ENCODE assay signal across 8 cellular contexts in the genomic region with DNA sequence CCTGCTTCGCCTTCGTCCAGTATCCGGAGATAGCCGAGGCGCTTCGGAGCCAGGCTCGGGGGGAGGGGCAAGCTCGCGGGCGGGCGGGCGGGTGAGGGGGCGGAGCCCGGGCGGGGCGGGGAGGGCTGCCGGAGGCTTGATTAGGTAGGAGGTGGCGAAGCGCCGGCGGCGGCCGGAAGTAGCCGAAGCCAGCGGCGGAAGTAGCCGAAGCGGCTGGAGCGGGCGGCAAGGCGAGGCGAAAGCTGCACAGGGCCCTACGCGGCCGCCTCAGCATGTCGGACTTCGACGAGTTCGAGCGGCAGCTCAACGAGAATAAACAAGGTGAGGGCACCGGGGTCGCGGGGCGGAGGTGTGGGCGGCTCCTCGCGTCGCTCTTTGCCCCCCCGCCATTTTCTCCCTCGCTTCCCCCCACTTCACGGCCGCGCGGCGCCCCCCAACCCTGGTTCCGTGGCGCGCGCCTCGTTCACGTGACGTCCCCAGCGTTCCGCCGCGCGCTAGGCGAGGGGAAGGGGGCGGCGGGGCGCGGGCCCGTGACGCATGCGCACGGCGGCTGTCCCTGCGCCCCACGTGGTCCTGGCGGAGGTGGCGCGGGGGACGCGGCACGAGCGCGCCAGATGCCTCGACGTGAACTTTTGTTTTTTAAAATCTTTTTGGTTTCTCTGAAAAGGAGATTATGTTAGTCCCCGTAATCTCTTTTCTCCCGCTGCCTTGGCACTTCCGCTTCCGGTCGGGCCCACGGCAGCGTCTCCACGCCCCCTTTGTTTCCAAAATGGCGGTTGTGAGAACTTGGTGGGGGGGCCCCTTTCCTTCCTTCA. TPM values are rescaled to one million over a fixed set of nuclear protein-coding genes. Genes with fewer than 3 reads are reported as not detected.
A peak's percentile ranks its signal among the peaks of the same experiment; 100 is the strongest.
DNase-seq lines count a peak whose midpoint lies in the region; ATAC-seq, FAIRE-seq and TF ChIP-seq lines count a peak whose summit lies in the region.

A gene (plus strand): TSS at position 203 of the 815 bp plus-strand sequence. CDS start 70 bp downstream, at position 273.

- H3K4me2 ChIP-seq in fibroblast of lung (ENCODE audit: extremely low read depth, insufficient read depth, low read length), result peak within 1 kb of the TSS; percentile 97

- TF ChIP-seq CTCF in fibroblast of lung (conservative IDR thresholded peaks at IDR 0.05 in 1 of 2, IDR thresholded peaks at IDR 0.05 in 1 of 2; ENCODE audit: low read depth in 1 of 2, low read length in 2 of 2), result no peak

- FAIRE-seq in RCC 7860 (lab: Jason Lieb, UNC), result no peak

- H3K36me3 ChIP-seq in fibroblast of lung (ENCODE audit: control insufficient read depth, insufficient read depth, low read length), result peaks cover 13% of the 10 kb centered on the region

- no peaks in the 10 kb centered on the region for H4K20me1 ChIP-seq in fibroblast of lung (ENCODE audit: control insufficient read depth, extremely low read depth, insufficient read depth, low read length)

- intact Hi-C loops in activated T-helper 1 cell treated with anti-CD3 and anti-CD28 coated beads, Interleukin-12 subunit alpha, Interleukin-12 subunit beta, Interleukin-2, Interleukin-4 antibody, amounts not matched to agents 30 ng/mL and 10 ng/mL and 1 ng/mL, durations not matched to agents 14 hours and 24 hours and 36 hours (cut with micrococcal nuclease), result loop anchor here (1.0 to 10.0 kb wide), 12 partner anchors 20 to 1520 kb away; a partner anchor contains a TSS

- H3K27ac Mint-ChIP-seq in activated T-helper 1 cell treated with anti-CD3 and anti-CD28 coated beads, Interleukin-12 subunit alpha, Interleukin-12 subunit beta, Interleukin-2, Interleukin-4 antibody, amounts not matched to agents 30 ng/mL and 10 ng/mL and 1 ng/mL, durations not matched to agents 14 hours and 24 hours and 36 hours, result peak within 1 kb of the TSS; percentile 99
- peak within 1 kb of the TSS; percentile 97 to 100 (median 99) for H3K27ac Mint-ChIP-seq in naive thymus-derived CD8-positive, alpha-beta T cell

- H3K27ac ChIP-seq in fibroblast of lung (ENCODE audit: insufficient read depth, low read length), result peak within 1 kb of the TSS; percentile 100

- DNase-seq in DMS53 treated with DMSO at 0.1 percent for 48 hours (lab: John Stamatoyannopoulos, UW; ENCODE audit: unreplicated experiment) (peak; percentile 93), RCC 7860 (ENCODE audit: low spot score) (peak; percentile 78), fibroblast of lung (ENCODE audit: low read depth in 2 of 2) (peak; percentile 81 to 94)
- DNase-seq in Jurkat, Clone E6-1 (ENCODE audit: low read depth, low spot score), result peak; percentile 87
- peak; percentile 90 for DNase-seq in activated T-helper 1 cell treated with anti-CD3 and anti-CD28 coated beads, Interleukin-12 subunit alpha, Interleukin-12 subunit beta, Interleukin-2, Interleukin-4 antibody, amounts not matched to agents 30 ng/mL and 10 ng/mL and 1 ng/mL, durations not matched to agents 14 hours and 24 hours and 36 hours (ENCODE audit: low spot score)
- peak; percentile 90 to 99 (median 94) for DNase-seq in naive thymus-derived CD8-positive, alpha-beta T cell
- DNase-seq in stimulated activated naive CD4-positive, alpha-beta T cell (lab: John Stamatoyannopoulos, UW), result peak; percentile 91 to 100 (median 98)

- H3K4me1 ChIP-seq in fibroblast of lung (ENCODE audit: control insufficient read depth, extremely low read depth, insufficient read depth, low read length), result peaks cover 14% of the 10 kb centered on the region

- no peaks in the 10 kb centered on the region for H3K9me3 Mint-ChIP-seq in activated T-helper 1 cell treated with anti-CD3 and anti-CD28 coated beads, Interleukin-12 subunit alpha, Interleukin-12 subunit beta, Interleukin-2, Interleukin-4 antibody, amounts not matched to agents 30 ng/mL and 10 ng/mL and 1 ng/mL, durations not matched to agents 14 hours and 24 hours and 36 hours
- H3K9me3 Mint-ChIP-seq in naive thymus-derived CD8-positive, alpha-beta T cell, result no peaks in the 10 kb centered on the region

- ATAC-seq in GM21619 (IDR thresholded peaks at IDR 0.05; ENCODE audit: unreplicated experiment), result peak; percentile 32
- ATAC-seq in naive thymus-derived CD8-positive, alpha-beta T cell, result peak; percentile 45 to 56

- peak within 1 kb of the TSS; percentile 100 for H3K9ac ChIP-seq in fibroblast of lung (ENCODE audit: insufficient read depth, low read length)

- H3K4me1 Mint-ChIP-seq in activated T-helper 1 cell treated with anti-CD3 and anti-CD28 coated beads, Interleukin-12 subunit alpha, Interleukin-12 subunit beta, Interleukin-2, Interleukin-4 antibody, amounts not matched to agents 30 ng/mL and 10 ng/mL and 1 ng/mL, durations not matched to agents 14 hours and 24 hours and 36 hours (ENCODE audit: low read depth), result peaks cover 43% of the 10 kb centered on the region
- H3K4me1 Mint-ChIP-seq in naive thymus-derived CD8-positive, alpha-beta T cell, result peaks cover 25 to 56% (median 54%) of the 10 kb centered on the region in 4 donors

- peak within 1 kb of the TSS; percentile 98 for H2AFZ ChIP-seq in fibroblast of lung (ENCODE audit: low read length)

- H3K4me3 ChIP-seq in Jurkat, Clone E6-1 (ENCODE audit: low read length), result peak within 1 kb of the TSS; percentile 83
- peak within 1 kb of the TSS; percentile 73 to 99 (median 94) for H3K4me3 ChIP-seq in fibroblast of lung (replicated peaks in 1 of 4; ENCODE audit: control extremely low read depth in 1 of 4, insufficient read depth in 1 of 4, low read depth in 3 of 4, low read length in 4 of 4)

- peak within 1 kb of the TSS; percentile 93 for H3K4me3 Mint-ChIP-seq in activated T-helper 1 cell treated with anti-CD3 and anti-CD28 coated beads, Interleukin-12 subunit alpha, Interleukin-12 subunit beta, Interleukin-2, Interleukin-4 antibody, amounts not matched to agents 30 ng/mL and 10 ng/mL and 1 ng/mL, durations not matched to agents 14 hours and 24 hours and 36 hours
- H3K4me3 Mint-ChIP-seq in naive thymus-derived CD8-positive, alpha-beta T cell, result peak within 1 kb of the TSS; percentile 88 to 99 (median 97)

- no peaks in the 10 kb centered on the region for H3K27me3 Mint-ChIP-seq in activated T-helper 1 cell treated with anti-CD3 and anti-CD28 coated beads, Interleukin-12 subunit alpha, Interleukin-12 subunit beta, Interleukin-2, Interleukin-4 antibody, amounts not matched to agents 30 ng/mL and 10 ng/mL and 1 ng/mL, durations not matched to agents 14 hours and 24 hours and 36 hours (ENCODE audit: insufficient read depth)
- H3K27me3 Mint-ChIP-seq in naive thymus-derived CD8-positive, alpha-beta T cell, result no peaks in the 10 kb centered on the region

- peaks cover 50% of the 10 kb centered on the region for H3K79me2 ChIP-seq in fibroblast of lung (ENCODE audit: control insufficient read depth, insufficient read depth, low read length)

- no peaks in the 10 kb centered on the region for H3K27me3 ChIP-seq in fibroblast of lung (ENCODE audit: control insufficient read depth, insufficient read depth, low read length)

- no peaks in the 10 kb centered on the region for H3K9me3 ChIP-seq in fibroblast of lung (ENCODE audit: control insufficient read depth, insufficient read depth, low read depth, low read length)

- POLR2A ChIA-PET in naive thymus-derived CD8-positive, alpha-beta T cell (lab: Charles Lee), result interaction anchor here (0.7 to 3.6 kb wide), 30 partner anchors 9 to 1537 kb away, joined by 3 to 64 read pairs (median 5); a partner anchor contains a TSS

- H3K36me3 Mint-ChIP-seq in activated T-helper 1 cell treated with anti-CD3 and anti-CD28 coated beads, Interleukin-12 subunit alpha, Interleukin-12 subunit beta, Interleukin-2, Interleukin-4 antibody, amounts not matched to agents 30 ng/mL and 10 ng/mL and 1 ng/mL, durations not matched to agents 14 hours and 24 hours and 36 hours (ENCODE audit: low read depth), result peaks cover 37% of the 10 kb centered on the region
- peaks cover 0 to 13% (median 3%) of the 10 kb centered on the region in 3 donors for H3K36me3 Mint-ChIP-seq in naive thymus-derived CD8-positive, alpha-beta T cell

RNA-seq across cellular contexts. Expression of the gene that starts here (rescaled TPM):
- 313 TPM for polyA plus RNA-seq in Jurkat, Clone E6-1 (2012; ENCODE audit: insufficient read depth, insufficient read length)
- 384 and 394 TPM in 2 replicates for total RNA-seq in activated T-helper 1 cell treated with anti-CD3 and anti-CD28 coated beads, Interleukin-12 subunit alpha, Interleukin-12 subunit beta, Interleukin-2, Interleukin-4 antibody, amounts not matched to agents 30 ng/mL and 10 ng/mL and 1 ng/mL, durations not matched to agents 14 hours and 24 hours and 36 hours
- 66.8 and 84.1 TPM in 2 replicates for total RNA-seq in fibroblast of lung
- 53.5 and 93.3 TPM in 2 replicates for polyA plus RNA-seq in fibroblast of lung
- polyA plus RNA-seq in fibroblast of lung (2012), result 114 and 197 TPM in 2 replicates
- polyA minus RNA-seq in fibroblast of lung (ENCODE audit: low replicate concordance), result 121 and 206 TPM in 2 replicates
- 100 to 1,000 TPM; 284 to 289 TPM for total RNA-seq in naive thymus-derived CD8-positive, alpha-beta T cell
- 10 to 100 TPM in 1 of 3 donors, 1 to 10 TPM in 2; 6.6 to 10.6 (median 8.1) TPM for polyA plus RNA-seq in naive thymus-derived CD8-positive, alpha-beta T cell

Comparison
In these comparisons a context has a peak if more than half of its experiments do, and no peak if none do; other contexts are left out.
1. Peak in every context shown above with its lines: DNase-seq, ATAC-seq, H3K4me3 ChIP-seq and H3K27ac ChIP-seq.